Comparison of ENCODE assay signal across 8 cellular contexts in genomic region chr13:49791753-49792549, GRCh38. TPM values are rescaled to one million over a fixed set of nuclear protein-coding genes. Genes with fewer than 3 reads are reported as not detected.
A peak's percentile ranks its signal among the peaks of the same experiment; 100 is the strongest.
DNase-seq lines count a peak whose midpoint lies in the region; ATAC-seq, FAIRE-seq and TF ChIP-seq lines count a peak whose summit lies in the region.

No MANE protein-coding gene starts in this region.

- peak overlapping the region; percentile 92 for H3K4me3 Mint-ChIP-seq in activated naive CD8-positive, alpha-beta T cell treated with anti-CD3 and anti-CD28 coated beads, Interleukin-2, amount 50 U/mL, for 24 hours
- H3K4me3 Mint-ChIP-seq in progenitor cell of endocrine pancreas (ENCODE audit: low read depth) = peak overlapping the region; percentile 99

- peaks cover 21 to 35% (median 25%) of the 10 kb centered on the region in 10 experiments for H3K4me1 ChIP-seq in BLaER1 treated with 17β-estradiol and CSF1 and Interleukin-3, amounts not matched to agents 10 nM and 100 nM
- H3K4me1 ChIP-seq in heart left ventricle = peaks cover 0 to 40% (median 28%) of the 10 kb centered on the region in 12 donors

- intact Hi-C loops in heart left ventricle (cut with DNase I) = loop anchor here in 7 of 10 donors (5.0 to 10.0 kb wide), 5 partner anchors 45 to 143 kb away; partner anchors contain the start of genes EBPL (in 5 of the 7) and SPRYD7 (in 1 of the 7)

- H4K20me1 ChIP-seq in BLaER1 treated with 17β-estradiol and CSF1 and Interleukin-3, amounts not matched to agents 10 nM and 100 nM = peaks cover 28 to 50% (median 46%) of the 10 kb centered on the region in 11 experiments; a peak in 20 of 22 replicates

- peak overlapping the region; percentile 89 to 99 (median 95) for H3K4me3 ChIP-seq in BLaER1 treated with 17β-estradiol and CSF1 and Interleukin-3, amounts not matched to agents 10 nM and 100 nM
- H3K4me3 ChIP-seq in heart left ventricle = peak overlapping the region; percentile 67 to 100 (median 94)

- peak overlapping the region; percentile 92 for H3K27ac Mint-ChIP-seq in activated naive CD8-positive, alpha-beta T cell treated with anti-CD3 and anti-CD28 coated beads, Interleukin-2, amount 50 U/mL, for 24 hours
- H3K27ac Mint-ChIP-seq in progenitor cell of endocrine pancreas = peak overlapping the region; percentile 99

- DNase-seq in SKM-1 (lab: John Stamatoyannopoulos, UW; ENCODE audit: unreplicated experiment) (peak; percentile 21), heart left ventricle (peak; percentile 44 to 82 (median 51)), progenitor cell of endocrine pancreas (ENCODE audit: low spot score, unreplicated experiment) (peak; percentile 40), D721Med (ENCODE audit: insufficient read length, low spot score) (no peak)
- DNase-seq in activated naive CD8-positive, alpha-beta T cell treated with anti-CD3 and anti-CD28 coated beads, Interleukin-2, amount 50 U/mL, for 24 hours = peak; percentile 62

- no peaks in the 10 kb centered on the region for H3K9me3 ChIP-seq in BLaER1 treated with 17β-estradiol and CSF1 and Interleukin-3, amounts not matched to agents 10 nM and 100 nM (replicated peaks in 1 of 11)
- no peaks in the 10 kb centered on the region for H3K9me3 ChIP-seq in heart left ventricle

- peak overlapping the region; percentile 81 to 97 (median 87) for H3K4me2 ChIP-seq in BLaER1 treated with 17β-estradiol and CSF1 and Interleukin-3, amounts not matched to agents 10 nM and 100 nM

- H3K36me3 Mint-ChIP-seq in activated naive CD8-positive, alpha-beta T cell treated with anti-CD3 and anti-CD28 coated beads, Interleukin-2, amount 50 U/mL, for 24 hours (ENCODE audit: low read depth) = peaks cover 24% of the 10 kb centered on the region
- H3K36me3 Mint-ChIP-seq in progenitor cell of endocrine pancreas (ENCODE audit: insufficient read depth) = peaks cover 9% of the 10 kb centered on the region

- peak overlapping the region; percentile 96 to 100 (median 99) for H3K9ac ChIP-seq in BLaER1 treated with 17β-estradiol and CSF1 and Interleukin-3, amounts not matched to agents 10 nM and 100 nM

- 0 to 1% (median 0%) methylated on average over 5 to 97 of the region's 97 CpGs for WGBS in heart left ventricle, 4 donors

- H3K9me3 Mint-ChIP-seq in activated naive CD8-positive, alpha-beta T cell treated with anti-CD3 and anti-CD28 coated beads, Interleukin-2, amount 50 U/mL, for 24 hours = no peaks in the 10 kb centered on the region
- no peaks in the 10 kb centered on the region for H3K9me3 Mint-ChIP-seq in progenitor cell of endocrine pancreas (ENCODE audit: low read depth)

- TF ChIP-seq CTCF in heart left ventricle (IDR thresholded peaks at IDR 0.05) = no peak
- no peak for TF ChIP-seq CTCF in progenitor cell of endocrine pancreas (IDR thresholded peaks at IDR 0.05; ENCODE audit: unreplicated experiment)
- TF ChIP-seq CTCF in D721Med (IDR thresholded peaks at IDR 0.05; ENCODE audit: insufficient read depth, missing control alignments) = no peak

- H3K36me3 ChIP-seq in BLaER1 treated with 17β-estradiol and CSF1 and Interleukin-3, amounts not matched to agents 10 nM and 100 nM = peaks cover 0 to 27% (median 13%) of the 10 kb centered on the region in 11 experiments; a peak in 10 of 22 replicates
- no peaks in the 10 kb centered on the region for H3K36me3 ChIP-seq in heart left ventricle

- no peak for FAIRE-seq in D721Med (lab: Jason Lieb, UNC)

- no peaks in the 10 kb centered on the region for H3K27me3 ChIP-seq in BLaER1 treated with 17β-estradiol and CSF1 and Interleukin-3, amounts not matched to agents 10 nM and 100 nM
- H3K27me3 ChIP-seq in heart left ventricle = no peaks in the 10 kb centered on the region

- no peaks in the 10 kb centered on the region for H3K27me3 Mint-ChIP-seq in activated naive CD8-positive, alpha-beta T cell treated with anti-CD3 and anti-CD28 coated beads, Interleukin-2, amount 50 U/mL, for 24 hours
- peaks cover 8% of the 10 kb centered on the region for H3K27me3 Mint-ChIP-seq in progenitor cell of endocrine pancreas

- TF ChIP-seq POLR2A in GM19099 (IDR thresholded peaks at IDR 0.05; ENCODE audit: extremely low read depth, insufficient read length, low read depth) = peak; percentile 34
- no peak for TF ChIP-seq POLR2A in heart left ventricle (IDR thresholded peaks at IDR 0.05)

- peak; percentile 19 for ATAC-seq in HG03432 (IDR thresholded peaks at IDR 0.05; ENCODE audit: unreplicated experiment)
- ATAC-seq in activated naive CD8-positive, alpha-beta T cell treated with anti-CD3 and anti-CD28 coated beads, Interleukin-2, amount 50 U/mL, for 24 hours = peak; percentile 12
- ATAC-seq in heart left ventricle = peak in 2 of 4 donors; percentile 47 to 51

- peaks cover 38% of the 10 kb centered on the region for H3K4me1 Mint-ChIP-seq in activated naive CD8-positive, alpha-beta T cell treated with anti-CD3 and anti-CD28 coated beads, Interleukin-2, amount 50 U/mL, for 24 hours
- peaks cover 29% of the 10 kb centered on the region for H3K4me1 Mint-ChIP-seq in progenitor cell of endocrine pancreas (ENCODE audit: low read depth)

- peak overlapping the region; percentile 97 to 99 (median 99) for H3K27ac ChIP-seq in BLaER1 treated with 17β-estradiol and CSF1 and Interleukin-3, amounts not matched to agents 10 nM and 100 nM
- peak overlapping the region; percentile 87 to 98 (median 94) for H3K27ac ChIP-seq in heart left ventricle

RNA-seq across cellular contexts. Expression of gene KPNA3, which starts 0.5 kb away (rescaled TPM):
- total RNA-seq in heart left ventricle (100 to 1,000 TPM in 1 of 9 donors, 10 to 100 TPM in 8; 39.2 to 104 (median 56.5) TPM), progenitor cell of endocrine pancreas (56.3 and 57.3 TPM in 2 replicates)
- polyA plus RNA-seq in heart left ventricle = 10 to 100 TPM; 21.7 to 50.2 TPM
